Comparison of ENCODE assay signal across 1 cellular context in the genomic region with DNA sequence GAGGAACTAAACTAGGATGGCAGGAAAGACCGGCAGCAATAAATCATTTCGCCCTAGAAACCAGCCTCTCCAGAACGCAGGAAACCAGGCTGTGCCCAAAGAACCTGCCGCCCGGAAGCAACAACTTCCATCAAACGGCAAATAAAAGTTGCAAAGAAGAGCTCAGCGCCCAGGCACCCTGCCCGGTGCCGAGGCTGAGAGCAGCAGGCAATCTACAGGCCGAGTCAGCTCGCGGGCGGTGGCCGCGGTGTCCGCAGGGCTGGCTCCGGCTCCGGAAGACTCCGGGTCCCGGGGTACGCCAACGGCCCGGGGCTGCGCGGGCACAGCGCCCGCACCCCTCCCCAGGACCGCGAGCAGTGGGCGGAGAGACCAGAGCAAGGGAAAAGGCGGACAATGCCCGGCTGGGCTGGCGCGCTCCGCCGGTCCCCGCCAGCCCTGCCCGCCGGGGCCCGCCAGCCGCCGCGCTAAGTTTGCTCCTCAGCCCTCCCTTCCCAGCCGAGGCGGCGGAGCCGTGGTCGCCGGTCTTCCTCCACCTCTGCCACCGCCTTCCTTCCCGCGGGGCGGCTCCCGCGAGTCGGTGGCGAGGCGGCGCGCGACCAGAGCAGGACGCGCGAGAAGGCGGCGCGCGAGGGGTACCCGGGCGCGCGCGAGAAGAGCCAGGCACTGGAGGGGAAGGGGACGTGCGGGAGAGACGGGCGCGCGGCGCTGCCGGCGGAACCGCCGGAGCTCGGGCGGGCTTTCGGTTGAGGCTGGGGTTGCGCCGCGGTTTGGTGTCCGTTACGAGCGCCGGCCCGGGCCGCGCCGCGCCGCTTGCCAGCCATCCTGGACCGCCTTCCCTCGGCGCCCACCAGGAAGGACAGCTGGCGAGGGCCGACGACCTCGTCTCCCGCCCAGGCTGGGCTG.
A peak's percentile ranks its signal among the peaks of the same experiment; 100 is the strongest.
TF ChIP-seq lines count a peak whose summit lies in the region.

No MANE protein-coding gene starts in this region.

TF ChIP-seq in GM12878, 131 proteins besides CTCF, POLR2A, EP300 and RAD21 (continued from another document and continues in another):
- TF ChIP-seq ZBTB33 (IDR thresholded peaks at IDR 0.05), result no peak
- TF ChIP-seq CUX1 (IDR thresholded peaks at IDR 0.05; ENCODE audit: insufficient replicate concordance, low read depth, low read length), result no peak
- TF ChIP-seq FOXK2 (IDR thresholded peaks at IDR 0.05), result no peak
- TF ChIP-seq ELK1 (IDR thresholded peaks at IDR 0.05; ENCODE audit: low read depth, low read length), result no peak
- TF ChIP-seq HCFC1 (IDR thresholded peaks at IDR 0.05; ENCODE audit: low read length), result no peak
- TF ChIP-seq KLF5 (IDR thresholded peaks at IDR 0.05; ENCODE audit: partially characterized antibody), result no peak
- no peak for TF ChIP-seq EZH2 (IDR thresholded peaks at IDR 0.05; ENCODE audit: borderline replicate concordance, control insufficient read depth, low read depth, low read length)
- no peak for TF ChIP-seq STAT3 (IDR thresholded peaks at IDR 0.05; ENCODE audit: low read depth, low read length)
- no peak for TF ChIP-seq PRDM15 (CRISPR knock-in tag; IDR thresholded peaks at IDR 0.05)
- no peak; the same call in 1 of the 2 replicates for TF ChIP-seq POLR2AphosphoS2 (IDR thresholded peaks at IDR 0.05; ENCODE audit: low read depth, low read length)
- TF ChIP-seq, protein P1, sequence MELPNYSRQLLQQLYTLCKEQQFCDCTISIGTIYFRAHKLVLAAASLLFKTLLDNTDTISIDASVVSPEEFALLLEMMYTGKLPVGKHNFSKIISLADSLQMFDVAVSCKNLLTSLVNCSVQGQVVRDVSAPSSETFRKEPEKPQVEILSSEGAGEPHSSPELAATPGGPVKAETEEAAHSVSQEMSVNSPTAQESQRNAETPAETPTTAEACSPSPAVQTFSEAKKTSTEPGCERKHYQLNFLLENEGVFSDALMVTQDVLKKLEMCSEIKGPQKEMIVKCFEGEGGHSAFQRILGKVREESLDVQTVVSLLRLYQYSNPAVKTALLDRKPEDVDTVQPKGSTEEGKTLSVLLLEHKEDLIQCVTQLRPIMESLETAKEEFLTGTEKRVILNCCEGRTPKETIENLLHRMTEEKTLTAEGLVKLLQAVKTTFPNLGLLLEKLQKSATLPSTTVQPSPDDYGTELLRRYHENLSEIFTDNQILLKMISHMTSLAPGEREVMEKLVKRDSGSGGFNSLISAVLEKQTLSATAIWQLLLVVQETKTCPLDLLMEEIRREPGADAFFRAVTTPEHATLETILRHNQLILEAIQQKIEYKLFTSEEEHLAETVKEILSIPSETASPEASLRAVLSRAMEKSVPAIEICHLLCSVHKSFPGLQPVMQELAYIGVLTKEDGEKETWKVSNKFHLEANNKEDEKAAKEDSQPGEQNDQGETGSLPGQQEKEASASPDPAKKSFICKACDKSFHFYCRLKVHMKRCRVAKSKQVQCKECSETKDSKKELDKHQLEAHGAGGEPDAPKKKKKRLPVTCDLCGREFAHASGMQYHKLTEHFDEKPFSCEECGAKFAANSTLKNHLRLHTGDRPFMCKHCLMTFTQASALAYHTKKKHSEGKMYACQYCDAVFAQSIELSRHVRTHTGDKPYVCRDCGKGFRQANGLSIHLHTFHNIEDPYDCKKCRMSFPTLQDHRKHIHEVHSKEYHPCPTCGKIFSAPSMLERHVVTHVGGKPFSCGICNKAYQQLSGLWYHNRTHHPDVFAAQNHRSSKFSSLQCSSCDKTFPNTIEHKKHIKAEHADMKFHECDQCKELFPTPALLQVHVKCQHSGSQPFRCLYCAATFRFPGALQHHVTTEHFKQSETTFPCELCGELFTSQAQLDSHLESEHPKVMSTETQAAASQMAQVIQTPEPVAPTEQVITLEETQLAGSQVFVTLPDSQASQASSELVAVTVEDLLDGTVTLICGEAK (IDR thresholded peaks at IDR 0.05; ENCODE audit: borderline replicate concordance), result no peak
- TF ChIP-seq KAT2A (conservative IDR thresholded peaks at IDR 0.05; ENCODE audit: control insufficient read depth, low read depth, low read length), result no peak
- peak; percentile 84; the same call in 1 of the 2 replicates for TF ChIP-seq SMARCA5 (IDR thresholded peaks at IDR 0.05)
- 0 out of 2 replicates have a peak, but pooled peaks have one; percentile 35 for TF ChIP-seq CBX5 (IDR thresholded peaks at IDR 0.05; ENCODE audit: low read depth)
- TF ChIP-seq RBBP5 (conservative IDR thresholded peaks at IDR 0.05), result no peak
- no peak for TF ChIP-seq BCL11A (IDR thresholded peaks at IDR 0.05; ENCODE audit: low read depth, low read length)
- TF ChIP-seq IRF5 (IDR thresholded peaks at IDR 0.05; ENCODE audit: borderline replicate concordance), result no peak
- TF ChIP-seq HDAC6 (IDR thresholded peaks at IDR 0.05; ENCODE audit: unreplicated experiment), result peak; percentile 42
- peak; percentile 15; the same call in 1 of the 2 replicates for TF ChIP-seq SMC3 (IDR thresholded peaks at IDR 0.05; ENCODE audit: borderline replicate concordance, low read length)
- TF ChIP-seq STAT1 (conservative IDR thresholded peaks at IDR 0.05), result no peak
- peak; percentile 96 for TF ChIP-seq GATAD2B (conservative IDR thresholded peaks at IDR 0.05; ENCODE audit: low read depth)
- TF ChIP-seq ZBTB4 (CRISPR knock-in tag; IDR thresholded peaks at IDR 0.05), result no peak
- peak; percentile 55; the same call in 1 of the 2 replicates for TF ChIP-seq NR2F1 (conservative IDR thresholded peaks at IDR 0.05)
- no peak for TF ChIP-seq NR2C2 (IDR thresholded peaks at IDR 0.05; ENCODE audit: borderline replicate concordance, control insufficient read depth, insufficient read length, low read depth)
- peak; percentile 57; the same call in 1 of the 2 replicates for TF ChIP-seq ZNF217 (IDR thresholded peaks at IDR 0.05)
- TF ChIP-seq CREB1 (IDR thresholded peaks at IDR 0.05; ENCODE audit: low read depth), result no peak
- TF ChIP-seq BHLHE40 (IDR thresholded peaks at IDR 0.05; ENCODE audit: borderline replicate concordance in 1 of 2, low read depth in 2 of 2, low read length in 1 of 2), result 0 out of 4 replicates have a peak, but pooled peaks of 1 of the 2 experiments have one; percentile 30
